In the genomic region with DNA sequence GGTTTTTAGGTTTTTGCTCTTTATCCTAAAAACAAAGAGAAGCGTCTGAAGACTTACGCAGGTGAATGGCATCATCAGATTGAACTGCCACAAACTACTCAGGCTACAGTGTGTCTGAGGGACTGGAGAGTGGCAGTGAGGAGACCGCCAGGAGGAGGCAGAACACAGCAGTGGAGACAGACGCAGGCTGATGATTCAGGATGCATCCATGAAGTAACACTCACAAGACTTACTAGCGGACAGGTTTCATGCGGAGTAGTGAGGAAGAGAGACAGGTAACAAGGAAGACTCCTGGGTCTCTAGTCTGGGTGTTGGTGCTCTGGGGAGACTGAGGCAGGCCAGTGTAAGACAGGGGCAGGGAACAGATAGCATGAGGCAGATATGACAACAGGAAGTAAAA, we compare ENCODE assay signal across 1 cellular context.
TF ChIP-seq lines count a peak whose summit lies in the region.

No MANE protein-coding gene starts in this region.

TF ChIP-seq in K562, 482 proteins besides CTCF, POLR2A, EP300 and RAD21:
- TF ChIP-seq MYBL2 (IDR thresholded peaks at IDR 0.05; ENCODE audit: low read depth) (no peak), MYBL2 (CRISPR knock-in tag; IDR thresholded peaks at IDR 0.05; ENCODE audit: borderline replicate concordance) (no peak), ZBTB1 (CRISPR knock-in tag; IDR thresholded peaks at IDR 0.05; ENCODE audit: borderline replicate concordance, low read depth) (no peak), SMC3 (conservative IDR thresholded peaks at IDR 0.05; ENCODE audit: insufficient read depth, low read depth, low read length) (0 out of 2 replicates have a peak, but pooled peaks have one; percentile 12), ZNF184 (CRISPR knock-in tag; IDR thresholded peaks at IDR 0.05) (no peak), FOSL1 (tag; conservative IDR thresholded peaks at IDR 0.05) (0 out of 2 replicates have a peak, but pooled peaks have one; percentile 28), GATAD2A (IDR thresholded peaks at IDR 0.05) (no peak), CREM (IDR thresholded peaks at IDR 0.05; ENCODE audit: low read depth) (peak; percentile 51; the same call in 1 of the 2 replicates)
- TF ChIP-seq, protein P1, sequence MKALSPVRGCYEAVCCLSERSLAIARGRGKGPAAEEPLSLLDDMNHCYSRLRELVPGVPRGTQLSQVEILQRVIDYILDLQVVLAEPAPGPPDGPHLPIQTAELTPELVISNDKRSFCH (CRISPR knock-in tag; IDR thresholded peaks at IDR 0.05) = 0 out of 2 replicates have a peak, but pooled peaks have one; percentile 43
- TF ChIP-seq, protein P1 (tag; IDR thresholded peaks at IDR 0.05) = no peak
- TF ChIP-seq, protein P2, sequence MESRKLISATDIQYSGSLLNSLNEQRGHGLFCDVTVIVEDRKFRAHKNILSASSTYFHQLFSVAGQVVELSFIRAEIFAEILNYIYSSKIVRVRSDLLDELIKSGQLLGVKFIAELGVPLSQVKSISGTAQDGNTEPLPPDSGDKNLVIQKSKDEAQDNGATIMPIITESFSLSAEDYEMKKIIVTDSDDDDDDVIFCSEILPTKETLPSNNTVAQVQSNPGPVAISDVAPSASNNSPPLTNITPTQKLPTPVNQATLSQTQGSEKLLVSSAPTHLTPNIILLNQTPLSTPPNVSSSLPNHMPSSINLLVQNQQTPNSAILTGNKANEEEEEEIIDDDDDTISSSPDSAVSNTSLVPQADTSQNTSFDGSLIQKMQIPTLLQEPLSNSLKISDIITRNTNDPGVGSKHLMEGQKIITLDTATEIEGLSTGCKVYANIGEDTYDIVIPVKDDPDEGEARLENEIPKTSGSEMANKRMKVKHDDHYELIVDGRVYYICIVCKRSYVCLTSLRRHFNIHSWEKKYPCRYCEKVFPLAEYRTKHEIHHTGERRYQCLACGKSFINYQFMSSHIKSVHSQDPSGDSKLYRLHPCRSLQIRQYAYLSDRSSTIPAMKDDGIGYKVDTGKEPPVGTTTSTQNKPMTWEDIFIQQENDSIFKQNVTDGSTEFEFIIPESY (CRISPR knock-in tag; IDR thresholded peaks at IDR 0.05) = peak; percentile 82
- TF ChIP-seq, protein P3, sequence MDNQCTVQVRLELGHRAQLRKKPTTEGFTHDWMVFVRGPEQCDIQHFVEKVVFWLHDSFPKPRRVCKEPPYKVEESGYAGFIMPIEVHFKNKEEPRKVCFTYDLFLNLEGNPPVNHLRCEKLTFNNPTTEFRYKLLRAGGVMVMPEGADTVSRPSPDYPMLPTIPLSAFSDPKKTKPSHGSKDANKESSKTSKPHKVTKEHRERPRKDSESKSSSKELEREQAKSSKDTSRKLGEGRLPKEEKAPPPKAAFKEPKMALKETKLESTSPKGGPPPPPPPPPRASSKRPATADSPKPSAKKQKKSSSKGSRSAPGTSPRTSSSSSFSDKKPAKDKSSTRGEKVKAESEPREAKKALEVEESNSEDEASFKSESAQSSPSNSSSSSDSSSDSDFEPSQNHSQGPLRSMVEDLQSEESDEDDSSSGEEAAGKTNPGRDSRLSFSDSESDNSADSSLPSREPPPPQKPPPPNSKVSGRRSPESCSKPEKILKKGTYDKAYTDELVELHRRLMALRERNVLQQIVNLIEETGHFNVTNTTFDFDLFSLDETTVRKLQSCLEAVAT (IDR thresholded peaks at IDR 0.05) = no peak
